ENCODE assay signal across 13 cellular contexts in the genomic region with DNA sequence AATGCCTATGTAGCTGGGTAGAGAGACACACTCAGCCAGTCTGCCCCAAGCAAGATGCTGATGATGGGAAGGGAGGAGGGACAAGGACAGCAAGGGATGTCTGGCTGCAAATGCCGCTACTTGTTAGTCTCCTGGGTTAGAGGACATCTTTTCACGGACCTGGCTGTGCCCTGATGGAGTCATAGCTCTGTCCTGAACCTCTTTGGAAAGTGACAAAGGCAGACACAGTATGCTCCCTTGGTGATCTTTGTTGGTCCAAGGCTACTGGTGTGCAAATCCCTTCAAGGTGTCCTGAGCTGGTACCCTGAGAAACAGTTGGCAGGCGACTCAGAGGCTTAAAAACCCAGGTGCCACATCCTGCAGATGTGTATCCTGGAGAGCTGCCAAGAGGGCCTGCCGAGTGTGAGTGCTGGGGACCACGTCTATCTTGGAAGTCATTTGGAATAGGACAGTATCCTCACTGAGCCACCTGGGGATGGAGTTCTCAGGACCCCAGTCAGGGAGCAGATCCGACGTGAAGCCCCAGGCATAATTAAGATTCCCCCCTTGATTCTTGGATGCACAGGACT. TPM values are rescaled to one million over a fixed set of nuclear protein-coding genes. Genes with fewer than 3 reads are reported as not detected.
DNase-seq lines count a peak whose midpoint lies in the region; ATAC-seq and TF ChIP-seq lines count a peak whose summit lies in the region.
"Had no signal": no experiment of that assay in that cellular context is flagged by ENCODE, and none has a peak within 500 bp of the region (broad histone marks: within the 10 kb centered on the region; RNA-seq: fewer than 3 reads in every experiment).

No MANE protein-coding gene starts in this region.

- no peak for DNase-seq in activated naive CD4-positive, alpha-beta T cell treated with anti-CD3 and anti-CD28 coated beads, Interleukin-2, amount 50 U/mL, for 72 hours (ENCODE audit: low spot score in 2 of 2)
- no peak for DNase-seq in IMR-90
- no peak for DNase-seq in activated CD4-positive, alpha-beta memory T cell treated with anti-CD3 and anti-CD28 coated beads, Interleukin-2, amount 10 ng/mL, durations not matched to agents 7 days and 5 days
- no peak for DNase-seq in gastrocnemius medialis
- no peak for DNase-seq in PC-9
- DNase-seq: activated CD8-positive, alpha-beta memory T cell treated with anti-CD3 and anti-CD28 coated beads, Interleukin-2, amount 50 U/mL, for 48 hours; effector memory CD4-positive, alpha-beta T cell; naive B cell; NCI-H187 treated with DMSO at 0.1 percent for 48 hours had no signal

- no peaks in the 10 kb centered on the region for H3K27me3 Mint-ChIP-seq in activated naive CD4-positive, alpha-beta T cell treated with anti-CD3 and anti-CD28 coated beads, Interleukin-2, amount 50 U/mL, for 24 hours
- no peaks in the 10 kb centered on the region for H3K27me3 Mint-ChIP-seq in activated CD4-positive, alpha-beta memory T cell treated with anti-CD3 and anti-CD28 coated beads, Interleukin-2, amount 10 ng/mL, durations not matched to agents 7 days and 5 days

- no peaks in the 10 kb centered on the region for H3K9me3 Mint-ChIP-seq in activated naive CD4-positive, alpha-beta T cell treated with anti-CD3 and anti-CD28 coated beads, Interleukin-2, amount 50 U/mL, for 24 hours
- H3K9me3 Mint-ChIP-seq in activated naive CD4-positive, alpha-beta T cell treated with anti-CD3 and anti-CD28 coated beads, Interleukin-2, amount 50 U/mL, for 72 hours: no peaks in the 10 kb centered on the region
- no peaks in the 10 kb centered on the region for H3K9me3 Mint-ChIP-seq in activated CD4-positive, alpha-beta memory T cell treated with anti-CD3 and anti-CD28 coated beads, Interleukin-2, amount 10 ng/mL, durations not matched to agents 7 days and 5 days
- H3K9me3 Mint-ChIP-seq: naive B cell had no signal

- no peak for TF ChIP-seq RAD21 in IMR-90 (IDR thresholded peaks at IDR 0.05; ENCODE audit: low read length)

- H2AK9ac ChIP-seq in IMR-90 (replicated peaks; ENCODE audit: low read depth, low read length, poor library complexity): no peak overlapping the region

- peaks cover 57% of the 10 kb centered on the region for H3F3A ChIP-seq in PC-9 (ENCODE audit: insufficient read depth, low read depth)

- H3K27ac ChIP-seq in IMR-90 (ENCODE audit: insufficient read depth, low read length) (no peak overlapping the region), gastrocnemius medialis (peak overlapping the region; percentile 15 to 99 (median 77)), PC-9 (no peak overlapping the region)

- H3K36me3 Mint-ChIP-seq in activated naive CD4-positive, alpha-beta T cell treated with anti-CD3 and anti-CD28 coated beads, Interleukin-2, amount 50 U/mL, for 24 hours: peaks cover 27% of the 10 kb centered on the region
- H3K36me3 Mint-ChIP-seq in activated naive CD4-positive, alpha-beta T cell treated with anti-CD3 and anti-CD28 coated beads, Interleukin-2, amount 50 U/mL, for 72 hours: peaks cover 47 to 60% of the 10 kb centered on the region in 2 donors
- H3K36me3 Mint-ChIP-seq in activated CD4-positive, alpha-beta memory T cell treated with anti-CD3 and anti-CD28 coated beads, Interleukin-2, amount 10 ng/mL, durations not matched to agents 7 days and 5 days (ENCODE audit: low read depth): peaks cover 77% of the 10 kb centered on the region
- H3K36me3 Mint-ChIP-seq: naive B cell had no signal

- peaks cover 61% of the 10 kb centered on the region for H3K9me1 ChIP-seq in IMR-90 (ENCODE audit: insufficient read depth, low read length)

- H4K20me1 ChIP-seq in IMR-90 (ENCODE audit: insufficient read depth, low read length) (peaks cover 100% of the 10 kb centered on the region), PC-9 (ENCODE audit: insufficient read depth) (peaks cover 89% of the 10 kb centered on the region)

- in situ Hi-C loops in IMR-90 (cut with MboI; ENCODE audit: low sequenced_read_pairs) (no loop called here), gastrocnemius medialis (cut with MboI; ENCODE audit: low sequenced_read_pairs in 4 of 4) (no loop called here)

- peaks cover 55% of the 10 kb centered on the region for H3K4me1 Mint-ChIP-seq in activated naive CD4-positive, alpha-beta T cell treated with anti-CD3 and anti-CD28 coated beads, Interleukin-2, amount 50 U/mL, for 24 hours
- H3K4me1 Mint-ChIP-seq in activated CD4-positive, alpha-beta memory T cell treated with anti-CD3 and anti-CD28 coated beads, Interleukin-2, amount 10 ng/mL, durations not matched to agents 7 days and 5 days: peaks cover 94% of the 10 kb centered on the region
- H3K4me1 Mint-ChIP-seq: naive B cell had no signal

- WGBS in IMR-90 (ENCODE audit: extremely low coverage in 2 of 2, insufficient read length in 1 of 2), 2 experiments: 93% methylated on average over 5 of the region's 7 CpGs; no CpG with 5 or more reads in 1 of the 2 experiments

- peaks cover 25 to 100% of the 10 kb centered on the region in 2 experiments for H3K79me1 ChIP-seq in IMR-90 (ENCODE audit: low read depth in 1 of 2, low read length in 2 of 2)

- H3K4me2 ChIP-seq in IMR-90 (ENCODE audit: low read depth, low read length) (no peak overlapping the region), PC-9 (no peak overlapping the region)

- no peak overlapping the region for H3K9ac ChIP-seq in IMR-90 (ENCODE audit: low read depth, low read length)

- 0 out of 4 replicates have a peak overlapping the region, but pooled peaks of 1 of the 2 experiments have one; percentile 5 for H4K8ac ChIP-seq in IMR-90 (ENCODE audit: low read depth in 2 of 2, low read length in 2 of 2)

- H2AFZ ChIP-seq in IMR-90 (replicated peaks; ENCODE audit: low read length, poor library complexity): no peak overlapping the region
- no peak overlapping the region for H2AFZ ChIP-seq in PC-9

- H3K4me3 ChIP-seq in IMR-90 (ENCODE audit: insufficient read depth, low read depth, low read length) (no peak overlapping the region), gastrocnemius medialis (no peak overlapping the region), PC-9 (no peak overlapping the region)

- no TSS peak for BruUV-seq in IMR-90 (replicated peaks; lab: Mats Ljungman, UMichigan)
- no TSS peak for BruUV-seq in PC-9 (replicated peaks; lab: Mats Ljungman, UMichigan)

- no peak overlapping the region for H4K91ac ChIP-seq in IMR-90 (ENCODE audit: insufficient read depth, low read depth, low read length)

- no peak overlapping the region for H3K18ac ChIP-seq in IMR-90 (ENCODE audit: low read depth, low read length)

- intact Hi-C loops in IMR-90 (cut with micrococcal nuclease) (no loop called here), gastrocnemius medialis (cut with DNase I; ENCODE audit: low total_unique reads) (no loop called here), PC-9 (cut with micrococcal nuclease; ENCODE audit: unreplicated experiment) (no loop called here)

- no peak overlapping the region for H4K5ac ChIP-seq in IMR-90 (ENCODE audit: low read depth, low read length)

- H3K9me3 ChIP-seq in IMR-90 (ENCODE audit: control insufficient read depth, insufficient read depth, low read length) (no peaks in the 10 kb centered on the region), gastrocnemius medialis (no peaks in the 10 kb centered on the region), PC-9 (ENCODE audit: insufficient read depth, low read depth) (no peaks in the 10 kb centered on the region)

- peaks cover 91% of the 10 kb centered on the region for H3K36me3 ChIP-seq in IMR-90 (ENCODE audit: control insufficient read depth, insufficient read depth, low read length)
- peaks cover 22 to 78% of the 10 kb centered on the region in 2 donors for H3K36me3 ChIP-seq in gastrocnemius medialis
- H3K36me3 ChIP-seq in PC-9 (ENCODE audit: low read depth): peaks cover 86% of the 10 kb centered on the region

- no peak overlapping the region for H2BK15ac ChIP-seq in IMR-90 (ENCODE audit: low read depth, low read length)

- H3K56ac ChIP-seq in IMR-90 (ENCODE audit: extremely low read depth, insufficient read depth, low read length): no peak overlapping the region

- H2BK5ac ChIP-seq in IMR-90 (ENCODE audit: low read depth, low read length, poor library complexity, severe bottlenecking): no peak overlapping the region

- dilution Hi-C loops in IMR-90 (cut with HindIII; ENCODE audit: low sequenced_read_pairs, unreplicated experiment): no loop called here

- H3K4ac ChIP-seq in IMR-90 (ENCODE audit: low read depth, low read length): no peak overlapping the region

- no peak overlapping the region for H3K4me3 Mint-ChIP-seq in activated naive CD4-positive, alpha-beta T cell treated with anti-CD3 and anti-CD28 coated beads, Interleukin-2, amount 50 U/mL, for 24 hours
- H3K4me3 Mint-ChIP-seq in activated CD4-positive, alpha-beta memory T cell treated with anti-CD3 and anti-CD28 coated beads, Interleukin-2, amount 10 ng/mL, durations not matched to agents 7 days and 5 days: no peak overlapping the region

- TF ChIP-seq CTCF in IMR-90 (conservative IDR thresholded peaks at IDR 0.05; ENCODE audit: low read depth, low read length) (no peak), gastrocnemius medialis (IDR thresholded peaks at IDR 0.05 in 4 of 5, conservative IDR thresholded peaks at IDR 0.05 in 1 of 5) (no peak), PC-9 (conservative IDR thresholded peaks at IDR 0.05) (no peak)

- H3K9me2 ChIP-seq in PC-9 (ENCODE audit: insufficient read depth): no peaks in the 10 kb centered on the region

- H3K27ac Mint-ChIP-seq in activated naive CD4-positive, alpha-beta T cell treated with anti-CD3 and anti-CD28 coated beads, Interleukin-2, amount 50 U/mL, for 24 hours: peak overlapping the region; percentile 35
- peak overlapping the region in 1 of 2 donors; percentile 60 for H3K27ac Mint-ChIP-seq in activated naive CD4-positive, alpha-beta T cell treated with anti-CD3 and anti-CD28 coated beads, Interleukin-2, amount 50 U/mL, for 72 hours
- H3K27ac Mint-ChIP-seq in activated CD4-positive, alpha-beta memory T cell treated with anti-CD3 and anti-CD28 coated beads, Interleukin-2, amount 10 ng/mL, durations not matched to agents 7 days and 5 days: peak overlapping the region; percentile 52

- no peak overlapping the region for H2BK120ac ChIP-seq in IMR-90 (ENCODE audit: low read depth, low read length)

- no peak overlapping the region for H3K14ac ChIP-seq in IMR-90 (replicated peaks; ENCODE audit: low read depth, low read length)

- CTCF ChIA-PET in IMR-90 (lab: Yijun Ruan, JAX): no interaction called here
- CTCF ChIA-PET in activated CD4-positive, alpha-beta memory T cell treated with anti-CD3 and anti-CD28 coated beads, Interleukin-2, amount 10 ng/mL, durations not matched to agents 7 days and 5 days (lab: Charles Lee): interaction anchor here (1.0 to 1.4 kb wide), 2 partner anchors 10 to 49 kb away, joined by 3 to 4 read pairs; no protein-coding TSS in a partner anchor
- CTCF ChIA-PET in PC-9 (lab: Charles Lee): no interaction called here

- no peak for ATAC-seq in activated naive CD4-positive, alpha-beta T cell treated with anti-CD3 and anti-CD28 coated beads, Interleukin-2, amount 50 U/mL, for 72 hours
- ATAC-seq in IMR-90 (ENCODE audit: low read depth) (no peak), gastrocnemius medialis (no peak), GM18502 (IDR thresholded peaks at IDR 0.05; ENCODE audit: poor library complexity, unreplicated experiment) (no peak), GM21723 (IDR thresholded peaks at IDR 0.05; ENCODE audit: unreplicated experiment) (no peak)
- ATAC-seq: sciatic nerve had no signal

- no peak overlapping the region for H2BK20ac ChIP-seq in IMR-90 (ENCODE audit: low read depth, low read length)

- H3K4me1 ChIP-seq in IMR-90 (ENCODE audit: control insufficient read depth, insufficient read depth, low read length) (peaks cover 61% of the 10 kb centered on the region), gastrocnemius medialis (peaks cover 73 to 94% of the 10 kb centered on the region in 2 donors), PC-9 (replicated peaks; ENCODE audit: insufficient read depth) (no peaks in the 10 kb centered on the region)

- peak overlapping the region; percentile 41; the same call in 1 of the 2 replicates for H3K23ac ChIP-seq in IMR-90 (ENCODE audit: low read depth, low read length)

- POLR2A ChIA-PET in IMR-90 (lab: Charles Lee; ENCODE audit: unreplicated experiment): no interaction called here
- POLR2A ChIA-PET in activated CD4-positive, alpha-beta memory T cell treated with anti-CD3 and anti-CD28 coated beads, Interleukin-2, amount 10 ng/mL, durations not matched to agents 7 days and 5 days (lab: Charles Lee): interaction anchor here (0.8 to 3.4 kb wide), 5 partner anchors 11 to 649 kb away, joined by 3 to 19 read pairs (median 3); partner anchors contain the start of gene FOSL2
- POLR2A ChIA-PET in PC-9 (lab: Charles Lee; ENCODE audit: unreplicated experiment): no interaction called here

- H3K27me3 ChIP-seq in IMR-90 (ENCODE audit: control insufficient read depth, insufficient read depth, low read length): no peaks in the 10 kb centered on the region
- H3K27me3 ChIP-seq in gastrocnemius medialis: no peaks in the 10 kb centered on the region
- no peaks in the 10 kb centered on the region for H3K27me3 ChIP-seq in PC-9 (ENCODE audit: insufficient read depth, low read depth)

- H3K79me2 ChIP-seq in PC-9 (ENCODE audit: low read depth): peaks cover 98% of the 10 kb centered on the region

- no peak for TF ChIP-seq POLR2A in IMR-90 (IDR thresholded peaks at IDR 0.05; ENCODE audit: low read depth, low read length)
- TF ChIP-seq POLR2A in gastrocnemius medialis (IDR thresholded peaks at IDR 0.05): no peak

- no peak overlapping the region for H2AK5ac ChIP-seq in IMR-90 (ENCODE audit: low read depth, low read length)

RNA-seq across cellular contexts. Expression of gene FOSL2, which starts 10.8 kb away (rescaled TPM):
- 100 to 1,000 TPM in 1 of 2 donors, 10 to 100 TPM in 1; 99.3 to 153 TPM for total RNA-seq in activated naive CD4-positive, alpha-beta T cell treated with anti-CD3 and anti-CD28 coated beads, Interleukin-2, amount 50 U/mL, for 72 hours
- total RNA-seq in IMR-90 (2012; rRNA removed) (31.4 and 32.2 TPM in 2 replicates), gastrocnemius medialis (100 to 1,000 TPM; 193 to 214 (median 210) TPM), PC-9 (2021) (46.0 and 60.0 TPM in 2 replicates)
- 46.3 and 51.1 TPM in 2 replicates for polyA plus RNA-seq in IMR-90 (2012; rRNA removed)
- 52.1 and 52.3 TPM in 2 replicates for polyA plus RNA-seq in IMR-90 (2012; cell fraction: cytosol; rRNA removed)
- 91.1 and 119 TPM in 2 replicates for polyA plus RNA-seq in IMR-90 (2012; cell fraction: nucleus; rRNA removed; ENCODE audit: low replicate concordance)
- total RNA-seq in activated CD4-positive, alpha-beta memory T cell treated with anti-CD3 and anti-CD28 coated beads, Interleukin-2, amount 10 ng/mL, durations not matched to agents 7 days and 5 days: 100 to 1,000 TPM in 1 of 2 experiments, 10 to 100 TPM in 1; 96.4 to 100 TPM

Comparison
In these comparisons a context has a peak if more than half of its experiments do, and no peak if none do; other contexts are left out.
1. H3K27ac ChIP-seq: peak in gastrocnemius medialis (4 of 4); none in IMR-90 (single experiment) and PC-9 (single experiment).